12 cellular contexts compared by ENCODE assay signal in the genomic region with DNA sequence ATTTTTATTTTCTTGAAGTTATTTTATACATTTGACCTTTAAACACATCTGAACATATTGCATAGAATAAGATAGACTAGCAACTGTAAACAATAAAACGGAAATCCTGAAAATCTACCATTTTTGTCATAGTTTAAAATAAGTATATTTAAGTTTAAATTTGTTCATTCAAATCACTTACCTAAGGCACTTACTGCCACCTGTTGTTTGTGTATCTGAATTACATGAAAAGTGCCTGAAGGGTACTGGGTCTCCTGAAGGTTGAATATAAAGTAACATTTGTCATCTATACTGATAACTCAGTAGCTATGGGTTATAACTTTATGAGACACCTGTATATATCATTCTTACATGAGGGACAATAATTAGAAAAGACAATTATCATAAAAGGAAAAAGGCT. TPM values are rescaled to one million over a fixed set of nuclear protein-coding genes. Genes with fewer than 3 reads are reported as not detected.
DNase-seq lines count a peak whose midpoint lies in the region; ATAC-seq and TF ChIP-seq lines count a peak whose summit lies in the region.
"Had no signal": no experiment of that assay in that cellular context is flagged by ENCODE, and none has a peak within 500 bp of the region (broad histone marks: within the 10 kb centered on the region; RNA-seq: fewer than 3 reads in every experiment).

No MANE protein-coding gene starts in this region.

- no peak overlapping the region for H3K23ac ChIP-seq in neuronal stem cell (ENCODE audit: low read depth, low read length, poor library complexity)

- intact Hi-C loops in mammary epithelial cell (cut with micrococcal nuclease), result loop anchor here (1.0 to 5.0 kb wide), 2 partner anchors 175 to 327 kb away; no protein-coding TSS in a partner anchor

- no TSS peak for BruUV-seq in mammary epithelial cell (replicated peaks; lab: Mats Ljungman, UMichigan)

- dilution Hi-C loops in mammary epithelial cell (cut with HindIII; ENCODE audit: low sequenced_read_pairs), result no loop called here

- no peak overlapping the region for H2BK5ac ChIP-seq in neuronal stem cell (ENCODE audit: low read length)

- H3K18ac ChIP-seq in neuronal stem cell (ENCODE audit: low read length), result no peak overlapping the region

- CTCF ChIA-PET in mammary epithelial cell (lab: Charles Lee; ENCODE audit: low non-redundant PET), result no interaction called here

- H3K9me2 ChIP-seq in Loucy (replicated peaks; ENCODE audit: low read depth, low read length), result no peaks in the 10 kb centered on the region

- WGBS in mammary epithelial cell (ENCODE audit: low coverage, missing lambda C conversion rate), result 4% methylated on average over 1 of the region's 1 CpG
- no CpG with 5 or more reads among the region's 1 CpG for WGBS in neuronal stem cell (ENCODE audit: extremely low coverage in 2 of 2, insufficient read length in 2 of 2, insufficient replicate concordance in 1 of 2), 2 donors

- H3K27me3 ChIP-seq in Loucy (ENCODE audit: insufficient read depth, low read length, poor library complexity, severe bottlenecking), result no peaks in the 10 kb centered on the region
- H3K27me3 ChIP-seq in mammary epithelial cell (ENCODE audit: insufficient read depth, low read length), result peaks cover 6% of the 10 kb centered on the region
- H3K27me3 ChIP-seq in neuronal stem cell (ENCODE audit: control insufficient read depth in 3 of 3, insufficient read depth in 3 of 3, low read depth in 1 of 3, low read length in 3 of 3), result no peaks in the 10 kb centered on the region

- in situ Hi-C loops in mammary epithelial cell (cut with MboI; ENCODE audit: low sequenced_read_pairs in 2 of 2), result no loop called here

- H3K9me3 ChIP-seq in Loucy (ENCODE audit: insufficient read depth, low read depth, low read length), result no peaks in the 10 kb centered on the region
- H3K9me3 ChIP-seq in mammary epithelial cell (replicated peaks; ENCODE audit: insufficient read depth, low read length), result no peaks in the 10 kb centered on the region
- H3K9me3 ChIP-seq in neuronal stem cell (replicated peaks in 1 of 2; ENCODE audit: control insufficient read depth in 2 of 2, insufficient read depth in 1 of 2, low read depth in 1 of 2, low read length in 2 of 2), result no peaks in the 10 kb centered on the region

- H3K4ac ChIP-seq in neuronal stem cell (ENCODE audit: low read length), result no peak overlapping the region

- H3K79me1 ChIP-seq in neuronal stem cell (ENCODE audit: low read depth, low read length), result no peaks in the 10 kb centered on the region

- ATAC-seq in HG03139 (IDR thresholded peaks at IDR 0.05; ENCODE audit: unreplicated experiment) (no peak), HG03469 (IDR thresholded peaks at IDR 0.05; ENCODE audit: unreplicated experiment) (no peak)
- ATAC-seq: activated naive CD4-positive, alpha-beta T cell treated with anti-CD3 and anti-CD28 coated beads, Interleukin-2, amount 50 U/mL, for 72 hours had no signal

- no peak overlapping the region for H2BK15ac ChIP-seq in neuronal stem cell (ENCODE audit: low read length)

- H4K20me1 ChIP-seq in Loucy (ENCODE audit: insufficient read depth, low read length, poor library complexity, severe bottlenecking), result no peaks in the 10 kb centered on the region
- no peaks in the 10 kb centered on the region for H4K20me1 ChIP-seq in mammary epithelial cell (ENCODE audit: insufficient read depth, low read length)

- H3K27ac ChIP-seq in mammary epithelial cell (ENCODE audit: insufficient read depth, low read depth, low read length), result no peak overlapping the region
- H3K27ac ChIP-seq in neuronal stem cell (replicated peaks; ENCODE audit: low read length), result no peak overlapping the region

- H2AK5ac ChIP-seq in neuronal stem cell (ENCODE audit: low read depth, low read length), result no peak overlapping the region

- no peaks in the 10 kb centered on the region for H3K4me1 ChIP-seq in Loucy (ENCODE audit: insufficient read depth, low read length, poor library complexity, severe bottlenecking)
- no peaks in the 10 kb centered on the region for H3K4me1 ChIP-seq in mammary epithelial cell (ENCODE audit: insufficient read depth, low read length)
- H3K4me1 ChIP-seq in neuronal stem cell (ENCODE audit: control insufficient read depth in 2 of 2, insufficient read depth in 1 of 2, low read depth in 1 of 2, low read length in 2 of 2), result no peaks in the 10 kb centered on the region

- H3K4me3 ChIP-seq in Loucy (ENCODE audit: low read length, poor library complexity, severe bottlenecking) (no peak overlapping the region), mammary epithelial cell (replicated peaks in 1 of 3; ENCODE audit: insufficient read depth in 1 of 3, low read depth in 2 of 3, low read length in 3 of 3) (no peak overlapping the region), neuronal stem cell (ENCODE audit: low read length in 2 of 2) (no peak overlapping the region)

- no peaks in the 10 kb centered on the region for H3K36me3 ChIP-seq in Loucy (ENCODE audit: insufficient read depth, low read length)
- H3K36me3 ChIP-seq in mammary epithelial cell (ENCODE audit: insufficient read depth, low read length), result no peaks in the 10 kb centered on the region
- H3K36me3 ChIP-seq in neuronal stem cell (replicated peaks in 1 of 2; ENCODE audit: control insufficient read depth in 2 of 2, insufficient read depth in 2 of 2, low read length in 2 of 2), result no peaks in the 10 kb centered on the region

- no peak overlapping the region for H4K91ac ChIP-seq in neuronal stem cell (ENCODE audit: low read depth, low read length, poor library complexity)

- H3F3A ChIP-seq in Loucy (ENCODE audit: low read depth), result no peaks in the 10 kb centered on the region

- DNase-seq in NCI-H1092 treated with DMSO at 0.1 percent for 48 hours (lab: John Stamatoyannopoulos, UW) (peak; percentile 23), NCI-H1092 (lab: John Stamatoyannopoulos, UW) (no peak), mammary epithelial cell (no peak), neuronal stem cell (ENCODE audit: low spot score) (peak; percentile 8), hippocampal formation (lab: John Stamatoyannopoulos, UW) (no peak)
- DNase-seq: activated CD4-positive, CD25-positive, alpha-beta regulatory T cell treated with anti-CD3 and anti-CD28 coated beads, Interleukin-2, amount 50 U/mL, for 72 hours had no signal

- H3K79me2 ChIP-seq in Loucy (ENCODE audit: insufficient read depth, low read length), result no peaks in the 10 kb centered on the region
- no peaks in the 10 kb centered on the region for H3K79me2 ChIP-seq in mammary epithelial cell (ENCODE audit: insufficient read depth, low read length)

- H2AFZ ChIP-seq in Loucy (ENCODE audit: low read length), result no peak overlapping the region
- no peak overlapping the region for H2AFZ ChIP-seq in mammary epithelial cell (ENCODE audit: low read depth, low read length)
- H2AFZ ChIP-seq in neuronal stem cell (ENCODE audit: low read length), result no peak overlapping the region

- no peak overlapping the region for H4K8ac ChIP-seq in neuronal stem cell (ENCODE audit: low read depth, low read length)

- no peak overlapping the region for H3K14ac ChIP-seq in neuronal stem cell (ENCODE audit: low read length)

- no peak overlapping the region for H2BK120ac ChIP-seq in neuronal stem cell (ENCODE audit: low read depth, low read length)

- H3K9ac ChIP-seq in Loucy (ENCODE audit: low read depth, low read length, poor library complexity, severe bottlenecking) (no peak overlapping the region), mammary epithelial cell (ENCODE audit: insufficient read depth, low read length) (no peak overlapping the region), neuronal stem cell (ENCODE audit: low read depth, low read length, poor library complexity) (no peak overlapping the region)

- TF ChIP-seq CTCF in Loucy (conservative IDR thresholded peaks at IDR 0.05; ENCODE audit: low read length), result peak; percentile 49
- TF ChIP-seq CTCF in mammary epithelial cell (conservative IDR thresholded peaks at IDR 0.05 in 1 of 2, IDR thresholded peaks at IDR 0.05 in 1 of 2; ENCODE audit: extremely low read depth in 1 of 2, insufficient read depth in 1 of 2, low read depth in 1 of 2, low read length in 2 of 2), result peak; percentile 16 to 34

- H2BK12ac ChIP-seq in neuronal stem cell (ENCODE audit: low read length), result no peak overlapping the region

- H3K4me2 ChIP-seq in Loucy (ENCODE audit: low read depth, low read length, poor library complexity, severe bottlenecking) (no peak overlapping the region), mammary epithelial cell (ENCODE audit: insufficient read depth, low read depth, low read length) (no peak overlapping the region), neuronal stem cell (ENCODE audit: insufficient read depth, low read length, poor library complexity, severe bottlenecking) (no peak overlapping the region)

RNA-seq across cellular contexts. Expression of a gene that starts 38.6 kb away (rescaled TPM):
- not detected for total RNA-seq in mammary epithelial cell
- polyA plus RNA-seq in mammary epithelial cell, result not detected
- polyA minus RNA-seq in mammary epithelial cell, result not detected
- 0.01 TPM for polyA plus RNA-seq in neuronal stem cell (2013, experiment 1 of 2)
- 0.01 TPM for polyA plus RNA-seq in neuronal stem cell (2013, experiment 2 of 2)
- total RNA-seq: activated naive CD4-positive, alpha-beta T cell treated with anti-CD3 and anti-CD28 coated beads, Interleukin-2, amount 50 U/mL, for 72 hours; mesenteric fat pad had no signal

RNA-seq across cellular contexts. Expression of a gene that starts 38.8 kb away (rescaled TPM):
- total RNA-seq in mammary epithelial cell, result not detected
- polyA plus RNA-seq in mammary epithelial cell, result not detected
- not detected for polyA minus RNA-seq in mammary epithelial cell
- 0.01 TPM for polyA plus RNA-seq in neuronal stem cell (2013, experiment 1 of 2)
- 0.04 TPM for polyA plus RNA-seq in neuronal stem cell (2013, experiment 2 of 2)
- total RNA-seq: activated naive CD4-positive, alpha-beta T cell treated with anti-CD3 and anti-CD28 coated beads, Interleukin-2, amount 50 U/mL, for 72 hours; mesenteric fat pad; temporal lobe had no signal

Comparison
In these comparisons a context has a peak if more than half of its experiments do, and no peak if none do; other contexts are left out.
1. DNase-seq: peak in NCI-H1092 treated with DMSO at 0.1 percent for 48 hours (single experiment) and neuronal stem cell (single experiment); none in NCI-H1092 (single experiment), mammary epithelial cell (single experiment) and hippocampal formation (0 of 2).